Comparison of ENCODE assay signal across 1 cellular context in genomic region chr10:132405463-132405991, GRCh38.
A peak's percentile ranks its signal among the peaks of the same experiment; 100 is the strongest.
TF ChIP-seq lines count a peak whose summit lies in the region.

No MANE protein-coding gene starts in this region.

TF ChIP-seq in HepG2, 621 proteins besides CTCF, POLR2A, EP300 and RAD21:
- TF ChIP-seq NRL (CRISPR knock-in tag; IDR thresholded peaks at IDR 0.05; ENCODE audit: borderline replicate concordance) (no peak), ZKSCAN8 (CRISPR knock-in tag; IDR thresholded peaks at IDR 0.05; ENCODE audit: borderline replicate concordance) (no peak), YY1 (IDR thresholded peaks at IDR 0.05; ENCODE audit: insufficient read depth, insufficient replicate concordance, low read depth, low read length) (no peak), KMT2B (CRISPR knock-in tag; IDR thresholded peaks at IDR 0.05) (no peak), HDAC6 (IDR thresholded peaks at IDR 0.05; ENCODE audit: low read depth, low read length) (no peak), ZNF616 (CRISPR knock-in tag; IDR thresholded peaks at IDR 0.05; ENCODE audit: low read depth) (no peak), ZC3H13 (CRISPR knock-in tag; IDR thresholded peaks at IDR 0.05) (peak; percentile 53; the same call in 1 of the 2 replicates), ZNF451 (CRISPR knock-in tag; IDR thresholded peaks at IDR 0.05) (no peak)
TF ChIP-seq in HepG2: peak in this region for 1.
